Comparison of ENCODE assay signal across 8 cellular contexts in the genomic region with DNA sequence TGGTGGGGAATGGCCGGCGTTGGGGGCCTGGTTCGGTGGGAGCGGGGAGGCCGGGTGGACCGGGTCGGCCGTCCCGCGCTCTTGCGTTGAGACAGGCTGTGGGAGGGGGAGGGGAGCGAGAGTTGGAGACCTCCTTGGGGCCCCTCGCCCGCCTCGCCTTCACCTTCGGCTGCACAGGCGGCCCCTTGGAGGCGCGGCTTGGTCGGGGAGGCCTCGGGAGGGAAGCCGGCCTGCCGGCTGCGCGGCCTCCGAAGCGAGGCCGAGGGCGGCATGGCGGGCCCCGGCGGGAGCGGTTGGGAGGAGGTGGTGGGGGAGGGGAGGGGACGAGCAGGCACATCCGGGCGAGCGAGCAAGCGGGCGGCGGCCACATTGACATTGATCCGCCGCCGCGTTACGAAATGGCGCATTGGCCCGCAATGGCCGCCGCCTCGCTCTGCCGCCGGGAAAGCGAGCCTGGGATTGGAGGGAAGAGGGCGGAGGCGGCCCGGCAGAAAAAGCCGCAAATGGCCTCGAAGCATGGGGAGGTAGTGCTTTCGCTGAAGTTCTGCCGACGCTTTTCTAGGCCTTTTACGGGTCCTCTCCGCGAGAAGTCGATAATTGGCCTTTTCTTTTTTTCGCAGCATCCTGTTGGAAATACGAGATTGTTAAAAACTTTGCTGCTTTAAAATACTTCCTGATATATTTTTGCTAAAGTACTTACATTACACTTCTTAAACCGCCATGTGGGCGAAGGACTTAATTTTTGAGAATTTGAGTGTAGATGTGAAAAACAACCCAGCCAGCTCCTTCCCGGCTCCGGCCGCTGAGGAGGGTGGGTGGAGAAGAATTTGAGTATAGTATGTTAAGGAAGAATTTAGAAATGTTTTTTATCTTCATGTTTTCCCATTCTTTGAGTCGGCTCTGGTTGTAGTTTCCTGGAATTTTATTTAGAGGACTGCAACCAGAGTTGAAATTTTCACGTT. TPM values are rescaled to one million over a fixed set of nuclear protein-coding genes. Genes with fewer than 3 reads are reported as not detected.
A peak's percentile ranks its signal among the peaks of the same experiment; 100 is the strongest.
DNase-seq lines count a peak whose midpoint lies in the region; ATAC-seq and TF ChIP-seq lines count a peak whose summit lies in the region.

No MANE protein-coding gene starts in this region.

- no peaks in the 10 kb centered on the region for H3K9me3 ChIP-seq in DND-41 (ENCODE audit: insufficient read depth, low read length, severe bottlenecking)
- H3K9me3 ChIP-seq in Peyer's patch, result no peaks in the 10 kb centered on the region

- H3K9me3 Mint-ChIP-seq in naive thymus-derived CD8-positive, alpha-beta T cell, result no peaks in the 10 kb centered on the region
- no peaks in the 10 kb centered on the region for H3K9me3 Mint-ChIP-seq in stimulated activated memory B cell treated with anti-CD40 and anti-IgM and Interleukin-4, amounts not matched to agents 10 μg/mL and 1 μg/mL and 100 μg/mL, for 72 hours

- peaks cover 8 to 45% (median 24%) of the 10 kb centered on the region in 3 donors for H3K36me3 Mint-ChIP-seq in naive thymus-derived CD8-positive, alpha-beta T cell
- peaks cover 47% of the 10 kb centered on the region for H3K36me3 Mint-ChIP-seq in stimulated activated memory B cell treated with anti-CD40 and anti-IgM and Interleukin-4, amounts not matched to agents 10 μg/mL and 1 μg/mL and 100 μg/mL, for 72 hours

- H3K4me2 ChIP-seq in DND-41 (ENCODE audit: insufficient read depth, low read length), result peak overlapping the region; percentile 78

- H3K4me1 ChIP-seq in DND-41 (ENCODE audit: insufficient read depth, low read length) (peaks cover 51% of the 10 kb centered on the region), Peyer's patch (peaks cover 0 to 34% (median 10%) of the 10 kb centered on the region in 4 donors)

- POLR2A ChIA-PET in naive thymus-derived CD8-positive, alpha-beta T cell (lab: Charles Lee), result interaction anchor here (0.6 to 4.9 kb wide), 15 partner anchors 11 to 391 kb away, joined by 3 to 147 read pairs (median 4); partner anchors contain the start of genes AGPS and NFE2L2

- peaks cover 81% of the 10 kb centered on the region for H3K79me2 ChIP-seq in DND-41 (ENCODE audit: insufficient read depth, low read length)

- H2AFZ ChIP-seq in DND-41 (ENCODE audit: low read depth, low read length), result peak overlapping the region; percentile 57; the same call in 1 of the 2 replicates

- peaks cover 21 to 63% (median 45%) of the 10 kb centered on the region in 4 donors for H3K4me1 Mint-ChIP-seq in naive thymus-derived CD8-positive, alpha-beta T cell
- H3K4me1 Mint-ChIP-seq in stimulated activated memory B cell treated with anti-CD40 and anti-IgM and Interleukin-4, amounts not matched to agents 10 μg/mL and 1 μg/mL and 100 μg/mL, for 72 hours, result peaks cover 40% of the 10 kb centered on the region

- H3K36me3 ChIP-seq in DND-41 (ENCODE audit: insufficient read depth, low read length), result peaks cover 49% of the 10 kb centered on the region
- H3K36me3 ChIP-seq in Peyer's patch, result peaks cover 0 to 29% (median 3%) of the 10 kb centered on the region in 3 donors

- H3K27me3 ChIP-seq in DND-41 (ENCODE audit: insufficient read depth, low read length, poor library complexity) (no peaks in the 10 kb centered on the region), Peyer's patch (no peaks in the 10 kb centered on the region)

- H3K4me3 Mint-ChIP-seq in naive thymus-derived CD8-positive, alpha-beta T cell, result peak overlapping the region; percentile 80 to 98 (median 96)
- H3K4me3 Mint-ChIP-seq in stimulated activated memory B cell treated with anti-CD40 and anti-IgM and Interleukin-4, amounts not matched to agents 10 μg/mL and 1 μg/mL and 100 μg/mL, for 72 hours, result peak overlapping the region; percentile 95

- ATAC-seq in DND-41 (ENCODE audit: insufficient read depth, low read depth) (peak; percentile 68), GM21786 (IDR thresholded peaks at IDR 0.05; ENCODE audit: unreplicated experiment) (peak; percentile 35)
- ATAC-seq in naive thymus-derived CD8-positive, alpha-beta T cell, result peak; percentile 56 to 58
- peak; percentile 79 for ATAC-seq in stimulated activated memory B cell treated with anti-CD40 and anti-IgM and Interleukin-4, amounts not matched to agents 10 μg/mL and 1 μg/mL and 100 μg/mL, for 72 hours

- peaks cover 0 to 4% (median 0%) of the 10 kb centered on the region in 5 donors for H3K27me3 Mint-ChIP-seq in naive thymus-derived CD8-positive, alpha-beta T cell
- no peaks in the 10 kb centered on the region for H3K27me3 Mint-ChIP-seq in stimulated activated memory B cell treated with anti-CD40 and anti-IgM and Interleukin-4, amounts not matched to agents 10 μg/mL and 1 μg/mL and 100 μg/mL, for 72 hours

- H3K27ac ChIP-seq in DND-41 (ENCODE audit: low read length) (peak overlapping the region; percentile 98), Peyer's patch (peak overlapping the region; percentile 99 to 100 (median 100))

- no peak for TF ChIP-seq CTCF in DND-41 (IDR thresholded peaks at IDR 0.05; ENCODE audit: borderline replicate concordance, extremely low read depth, low read length, poor library complexity, severe bottlenecking)
- TF ChIP-seq CTCF in Peyer's patch (IDR thresholded peaks at IDR 0.05), result no peak

- H3K4me3 ChIP-seq in DND-41 (ENCODE audit: low read depth in 1 of 2, low read length in 2 of 2), result peak overlapping the region; percentile 72 to 86
- H3K4me3 ChIP-seq in Peyer's patch, result peak overlapping the region; percentile 78 to 99 (median 85)

- peak overlapping the region; percentile 89 to 100 (median 99) for H3K27ac Mint-ChIP-seq in naive thymus-derived CD8-positive, alpha-beta T cell
- peak overlapping the region; percentile 97 for H3K27ac Mint-ChIP-seq in stimulated activated memory B cell treated with anti-CD40 and anti-IgM and Interleukin-4, amounts not matched to agents 10 μg/mL and 1 μg/mL and 100 μg/mL, for 72 hours

- peaks cover 43% of the 10 kb centered on the region for H4K20me1 ChIP-seq in DND-41 (ENCODE audit: insufficient read depth, low read length)

- DNase-seq in DND-41, result peak; percentile 91
- peak; percentile 83 for DNase-seq in KG1 (lab: John Stamatoyannopoulos, UW)
- peak; percentile 92 to 97 (median 95) for DNase-seq in Peyer's patch
- DNase-seq in activated T-helper 1 cell treated with Interleukin-2 at 50 U/mL for 16 hours (ENCODE audit: low read depth), result peak; percentile 83
- DNase-seq in fibroblast of gingiva (ENCODE audit: low read depth), result peak; percentile 92
- peak; percentile 81 to 99 (median 90) for DNase-seq in naive thymus-derived CD8-positive, alpha-beta T cell

- no peak for TF ChIP-seq POLR2A in Peyer's patch (IDR thresholded peaks at IDR 0.05)

- H3K9ac ChIP-seq in DND-41 (ENCODE audit: low read depth, low read length), result peak overlapping the region; percentile 98

RNA-seq across cellular contexts. Expression of gene HNRNPA3, which starts 0.6 kb away (rescaled TPM):
- 100 to 1,000 TPM in 1 of 4 donors, 10 to 100 TPM in 3; 40.8 to 112 (median 60.5) TPM for total RNA-seq in Peyer's patch
- 100 to 1,000 TPM; 156 to 158 TPM for total RNA-seq in naive thymus-derived CD8-positive, alpha-beta T cell
- 10 to 100 TPM; 47.6 to 56.6 (median 52.1) TPM for polyA plus RNA-seq in naive thymus-derived CD8-positive, alpha-beta T cell

RNA-seq across cellular contexts. Expression of gene NFE2L2, which starts 51.4 kb away (rescaled TPM):
- total RNA-seq in Peyer's patch, result 100 to 1,000 TPM in 2 of 4 donors, 10 to 100 TPM in 2; 85.3 to 162 (median 108) TPM
- total RNA-seq in naive thymus-derived CD8-positive, alpha-beta T cell, result 10 to 100 TPM; 93.6 to 96.9 TPM
- 10 to 100 TPM; 48.2 to 57.8 (median 56.0) TPM for polyA plus RNA-seq in naive thymus-derived CD8-positive, alpha-beta T cell

Comparison
In these comparisons a context has a peak if more than half of its experiments do, and no peak if none do; other contexts are left out.
1. Peak in every context shown above with its lines: DNase-seq, ATAC-seq, H3K4me3 ChIP-seq and H3K27ac ChIP-seq.